Comparison of ENCODE assay signal across 10 cellular contexts in the genomic region with DNA sequence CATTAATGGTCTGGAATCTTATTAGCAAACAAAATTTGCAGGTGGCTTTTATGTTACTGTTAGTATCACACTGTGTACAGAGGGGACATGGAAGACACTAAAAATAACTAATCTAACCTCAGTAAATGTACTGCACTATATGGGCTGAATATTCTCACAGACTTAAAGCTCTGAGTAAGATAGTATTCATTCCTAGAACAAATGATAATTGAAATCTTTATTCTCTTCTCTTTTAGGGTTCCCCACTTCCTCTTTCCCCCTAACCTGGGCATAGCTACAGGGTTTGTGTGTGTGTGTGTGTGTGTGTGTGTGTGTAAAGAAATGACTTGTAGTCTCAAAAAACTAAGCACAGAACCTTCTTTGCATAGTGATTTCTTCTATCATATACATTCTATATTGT. TPM values are rescaled to one million over a fixed set of nuclear protein-coding genes. Genes with fewer than 3 reads are reported as not detected.
DNase-seq lines count a peak whose midpoint lies in the region; ATAC-seq, FAIRE-seq and TF ChIP-seq lines count a peak whose summit lies in the region.
"Had no signal": no experiment of that assay in that cellular context is flagged by ENCODE, and none has a peak within 500 bp of the region (broad histone marks: within the 10 kb centered on the region; RNA-seq: fewer than 3 reads in every experiment).

No MANE protein-coding gene starts in this region.

- TF ChIP-seq RAD21 in HCT116 (IDR thresholded peaks at IDR 0.05; ENCODE audit: low read depth): no peak

- ATAC-seq in HCT116 (no peak), lung (ENCODE audit: insufficient read depth, low FRiP score) (no peak)

- POLR2A ChIA-PET in HCT116 (lab: Charles Lee): interaction anchor here (0.7 to 3.1 kb wide), 6 partner anchors 9 to 262 kb away, joined by 3 to 29 read pairs (median 4); partner anchors contain the start of gene HECTD1

- RAD21 ChIA-PET in HCT116 (lab: Charles Lee; ENCODE audit: low non-redundant PET in 1 of 2, low total read pairs in 2 of 2, uncharacterized antibody in 2 of 2, unreplicated experiment in 2 of 2): interaction anchor here in 1 of 2 experiments (0.7 kb wide), 1 partner anchor 12 kb away, joined by 3 read pairs; no protein-coding TSS in a partner anchor

- no peak overlapping the region for H3K27ac ChIP-seq in HCT116 (ENCODE audit: low read depth, low read length)
- H3K27ac ChIP-seq in lung (ENCODE audit: low read depth in 1 of 2, low read length in 1 of 2): peak overlapping the region; percentile 22 to 66

- no peak overlapping the region for H3K9ac ChIP-seq in HCT116 (ENCODE audit: low read length)

- no peak for TF ChIP-seq POLR2A in HCT116 (IDR thresholded peaks at IDR 0.05; ENCODE audit: borderline replicate concordance, extremely low read depth, insufficient read depth, insufficient read length)

- TF ChIP-seq CTCF in HCT116 (IDR thresholded peaks at IDR 0.05 in 2 of 3, conservative IDR thresholded peaks at IDR 0.05 in 1 of 3; ENCODE audit: borderline replicate concordance in 1 of 3, insufficient read depth in 1 of 3, low read depth in 2 of 3, low read length in 2 of 3): no peak
- TF ChIP-seq CTCF in lung (IDR thresholded peaks at IDR 0.05; ENCODE audit: control extremely low read depth, extremely low read depth): no peak
- no peak for TF ChIP-seq CTCF in D721Med (IDR thresholded peaks at IDR 0.05; ENCODE audit: insufficient read depth, missing control alignments)

- no peaks in the 10 kb centered on the region for H3K27me3 ChIP-seq in HCT116 (ENCODE audit: insufficient read depth, low read length)
- no peaks in the 10 kb centered on the region for H3K27me3 ChIP-seq in lung (ENCODE audit: control insufficient read depth, insufficient read depth)

- intact Hi-C loops in HCT116 (cut with micrococcal nuclease): no loop called here

- H3K9me3 ChIP-seq in HCT116 (ENCODE audit: control insufficient read depth in 1 of 2, insufficient read depth in 1 of 2, low read depth in 1 of 2, low read length in 2 of 2): no peaks in the 10 kb centered on the region
- H3K9me3 ChIP-seq in lung (ENCODE audit: control insufficient read depth in 2 of 2, insufficient read depth in 1 of 2, low read length in 1 of 2): no peaks in the 10 kb centered on the region

- no TSS peak for BruUV-seq in HCT116 (replicated peaks; lab: Mats Ljungman, UMichigan)

- H3K9me2 ChIP-seq in HCT116 (ENCODE audit: insufficient read depth): no peaks in the 10 kb centered on the region

- no peak overlapping the region for H3K4me3 ChIP-seq in HCT116 (replicated peaks in 1 of 2; ENCODE audit: low read depth in 1 of 2, low read length in 2 of 2)
- no peak overlapping the region for H3K4me3 ChIP-seq in lung

- peak overlapping the region; percentile 74 for H3K4me2 ChIP-seq in HCT116 (ENCODE audit: low read length)

- CTCF ChIA-PET in HCT116 (lab: Charles Lee): interaction anchor here (0.5 to 2.3 kb wide), 3 partner anchors 14 to 28 kb away, joined by 3 to 10 read pairs (median 4); partner anchors contain the start of gene HECTD1

- FAIRE-seq in GM18507 (lab: Jason Lieb, UNC): peak; percentile 42
- FAIRE-seq in D721Med (lab: Jason Lieb, UNC): no peak

- no peaks in the 10 kb centered on the region for H4K20me1 ChIP-seq in HCT116 (ENCODE audit: insufficient read depth)

- H3K4me1 ChIP-seq in HCT116 (ENCODE audit: control insufficient read depth in 1 of 2, insufficient read depth in 2 of 2, low read length in 2 of 2) (peaks cover 11 to 21% of the 10 kb centered on the region in 2 experiments; a peak in 3 of 4 replicates), lung (ENCODE audit: control insufficient read depth in 2 of 2, insufficient read depth in 2 of 2, low read length in 2 of 2) (no peaks in the 10 kb centered on the region)

- H3K79me2 ChIP-seq in HCT116 (ENCODE audit: insufficient read depth, low read length): no peaks in the 10 kb centered on the region

- H3K36me3 ChIP-seq in HCT116 (ENCODE audit: control insufficient read depth in 1 of 2, insufficient read depth in 2 of 2, low read length in 2 of 2) (no peaks in the 10 kb centered on the region), lung (ENCODE audit: control insufficient read depth in 2 of 2, insufficient read depth in 2 of 2, low read length in 2 of 2) (no peaks in the 10 kb centered on the region)

- DNase-seq in GM18507 (ENCODE audit: extremely low spot score, insufficient read length, low read depth) (peak; percentile 23), HCT116 (ENCODE audit: low read depth, low spot score) (no peak), MV-4-11 (lab: John Stamatoyannopoulos, UW) (peak; percentile 55), lung (ENCODE audit: low spot score) (no peak), T1000 (lab: John Stamatoyannopoulos, UW) (no peak), D721Med (ENCODE audit: insufficient read length, low spot score) (no peak), NCI-H526 treated with DMSO at 0.1 percent for 48 hours (lab: John Stamatoyannopoulos, UW) (no peak)
- DNase-seq in activated CD8-positive, alpha-beta memory T cell treated with anti-CD3 and anti-CD28 coated beads, Interleukin-2, amount 50 U/mL, for 4 hours: no peak
- DNase-seq: activated CD8-positive, alpha-beta memory T cell treated with anti-CD3 and anti-CD28 coated beads, Interleukin-2, amount 50 U/mL, for 48 hours; NCI-H1436 treated with DMSO at 0.1 percent for 48 hours had no signal

- H2AFZ ChIP-seq in HCT116 (ENCODE audit: low read depth, low read length, poor library complexity, severe bottlenecking): peak overlapping the region; percentile 58

TF ChIP-seq in HCT116, 20 proteins besides CTCF, POLR2A, EP300 and RAD21:
- no peak for TF ChIP-seq ZFX (IDR thresholded peaks at IDR 0.05)
- TF ChIP-seq EZH2 (IDR thresholded peaks at IDR 0.05): no peak
- no peak for TF ChIP-seq SP1 (IDR thresholded peaks at IDR 0.05; ENCODE audit: low read depth)
- TF ChIP-seq, protein P1, sequence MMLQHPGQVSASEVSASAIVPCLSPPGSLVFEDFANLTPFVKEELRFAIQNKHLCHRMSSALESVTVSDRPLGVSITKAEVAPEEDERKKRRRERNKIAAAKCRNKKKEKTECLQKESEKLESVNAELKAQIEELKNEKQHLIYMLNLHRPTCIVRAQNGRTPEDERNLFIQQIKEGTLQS (IDR thresholded peaks at IDR 0.05): no peak
- TF ChIP-seq ELF1 (IDR thresholded peaks at IDR 0.05; ENCODE audit: borderline replicate concordance, low read depth): no peak
- no peak for TF ChIP-seq CEBPB (IDR thresholded peaks at IDR 0.05; ENCODE audit: low read depth)
- TF ChIP-seq, protein P2, sequence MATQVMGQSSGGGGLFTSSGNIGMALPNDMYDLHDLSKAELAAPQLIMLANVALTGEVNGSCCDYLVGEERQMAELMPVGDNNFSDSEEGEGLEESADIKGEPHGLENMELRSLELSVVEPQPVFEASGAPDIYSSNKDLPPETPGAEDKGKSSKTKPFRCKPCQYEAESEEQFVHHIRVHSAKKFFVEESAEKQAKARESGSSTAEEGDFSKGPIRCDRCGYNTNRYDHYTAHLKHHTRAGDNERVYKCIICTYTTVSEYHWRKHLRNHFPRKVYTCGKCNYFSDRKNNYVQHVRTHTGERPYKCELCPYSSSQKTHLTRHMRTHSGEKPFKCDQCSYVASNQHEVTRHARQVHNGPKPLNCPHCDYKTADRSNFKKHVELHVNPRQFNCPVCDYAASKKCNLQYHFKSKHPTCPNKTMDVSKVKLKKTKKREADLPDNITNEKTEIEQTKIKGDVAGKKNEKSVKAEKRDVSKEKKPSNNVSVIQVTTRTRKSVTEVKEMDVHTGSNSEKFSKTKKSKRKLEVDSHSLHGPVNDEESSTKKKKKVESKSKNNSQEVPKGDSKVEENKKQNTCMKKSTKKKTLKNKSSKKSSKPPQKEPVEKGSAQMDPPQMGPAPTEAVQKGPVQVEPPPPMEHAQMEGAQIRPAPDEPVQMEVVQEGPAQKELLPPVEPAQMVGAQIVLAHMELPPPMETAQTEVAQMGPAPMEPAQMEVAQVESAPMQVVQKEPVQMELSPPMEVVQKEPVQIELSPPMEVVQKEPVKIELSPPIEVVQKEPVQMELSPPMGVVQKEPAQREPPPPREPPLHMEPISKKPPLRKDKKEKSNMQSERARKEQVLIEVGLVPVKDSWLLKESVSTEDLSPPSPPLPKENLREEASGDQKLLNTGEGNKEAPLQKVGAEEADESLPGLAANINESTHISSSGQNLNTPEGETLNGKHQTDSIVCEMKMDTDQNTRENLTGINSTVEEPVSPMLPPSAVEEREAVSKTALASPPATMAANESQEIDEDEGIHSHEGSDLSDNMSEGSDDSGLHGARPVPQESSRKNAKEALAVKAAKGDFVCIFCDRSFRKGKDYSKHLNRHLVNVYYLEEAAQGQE (IDR thresholded peaks at IDR 0.05; ENCODE audit: low read depth): no peak
- no peak for TF ChIP-seq ZNF274 (IDR thresholded peaks at IDR 0.05; ENCODE audit: low read depth, low read length)
- no peak for TF ChIP-seq YY1 (IDR thresholded peaks at IDR 0.05; ENCODE audit: extremely low read depth, insufficient replicate concordance, low read depth, low read length)
- no peak for TF ChIP-seq SIN3A (IDR thresholded peaks at IDR 0.05; ENCODE audit: low read depth)
- TF ChIP-seq SRF (IDR thresholded peaks at IDR 0.05; ENCODE audit: low read depth): no peak

RNA-seq across cellular contexts. Expression of gene HECTD1, which starts 21.4 kb away (rescaled TPM):
- total RNA-seq in HCT116 (2021; ENCODE audit: unreplicated experiment): 160 TPM
- 68.8 and 71.3 TPM in 2 replicates for polyA plus RNA-seq in HCT116 (2012)
- total RNA-seq in lung: 100 to 1,000 TPM; 150 to 399 TPM
- polyA plus RNA-seq in lung: 10 to 100 TPM; 44.8 to 45.9 TPM

Comparison
In these comparisons a context has a peak if more than half of its experiments do, and no peak if none do; other contexts are left out.
1. DNase-seq: peak in GM18507 (single experiment) and MV-4-11 (single experiment); none in HCT116 (single experiment), lung (single experiment), T1000 (single experiment), activated CD8-positive, alpha-beta memory T cell treated with anti-CD3 and anti-CD28 coated beads, Interleukin-2, amount 50 U/mL, for 4 hours (single experiment), D721Med (single experiment) and NCI-H526 treated with DMSO at 0.1 percent for 48 hours (single experiment).